In genomic region chr5:61416410-61416809, GRCh38 we compare ENCODE assay signal across 15 cellular contexts.
DNase-seq lines count a peak whose midpoint lies in the region; ATAC-seq, FAIRE-seq and TF ChIP-seq lines count a peak whose summit lies in the region.
"Had no signal": no experiment of that assay in that cellular context is flagged by ENCODE, and none has a peak within 500 bp of the region (broad histone marks: within the 10 kb centered on the region; RNA-seq: fewer than 3 reads in every experiment).

No MANE protein-coding gene starts in this region.

- peaks cover 0 to 4% (median 1%) of the 10 kb centered on the region in 7 donors for H3K9me3 Mint-ChIP-seq in CD4-positive, CD25-positive, alpha-beta regulatory T cell

- H3K4me1 Mint-ChIP-seq in CD4-positive, CD25-positive, alpha-beta regulatory T cell = peaks cover 28 to 65% (median 31%) of the 10 kb centered on the region in 4 donors

- H4K8ac ChIP-seq in mesendoderm (ENCODE audit: low read depth, low read length) = no peak overlapping the region

- no CpG with 5 or more reads among the region's 1 CpG for WGBS in mesendoderm (ENCODE audit: extremely low coverage, insufficient coverage, low lambda C conversion rate)
- 73 to 76% (median 74%) methylated on average over 1 of the region's 1 CpG for WGBS in ovary, 3 donors

- no peak overlapping the region for H2BK15ac ChIP-seq in mesendoderm (replicated peaks; ENCODE audit: low read depth)

- H3K27me3 ChIP-seq in CD4-positive, CD25-positive, alpha-beta regulatory T cell (ENCODE audit: control insufficient read depth, insufficient read depth, low read length) = no peaks in the 10 kb centered on the region
- no peaks in the 10 kb centered on the region for H3K27me3 ChIP-seq in HUES6 (ENCODE audit: control insufficient read depth, insufficient read depth, low read length)
- no peaks in the 10 kb centered on the region for H3K27me3 ChIP-seq in bronchial epithelial cell (ENCODE audit: control insufficient read depth, insufficient read depth, low read length)
- no peaks in the 10 kb centered on the region for H3K27me3 ChIP-seq in mesendoderm (ENCODE audit: insufficient read depth, low read length, poor library complexity)
- H3K27me3 ChIP-seq in ovary = no peaks in the 10 kb centered on the region
- H3K27me3 ChIP-seq: tibial artery had no signal

- H2BK5ac ChIP-seq in mesendoderm (ENCODE audit: low read length) = no peak overlapping the region

- H3K4me3 Mint-ChIP-seq in CD4-positive, CD25-positive, alpha-beta regulatory T cell = no peak overlapping the region

- H4K5ac ChIP-seq in mesendoderm (ENCODE audit: low read length) = no peak overlapping the region

- H3K18ac ChIP-seq in mesendoderm (ENCODE audit: low read length) = no peak overlapping the region

- H3K36me3 ChIP-seq in CD4-positive, CD25-positive, alpha-beta regulatory T cell (ENCODE audit: control insufficient read depth, insufficient read depth, low read length) = no peaks in the 10 kb centered on the region
- no peaks in the 10 kb centered on the region for H3K36me3 ChIP-seq in HUES6 (ENCODE audit: control insufficient read depth, insufficient read depth, low read length)
- H3K36me3 ChIP-seq in bronchial epithelial cell (ENCODE audit: control insufficient read depth, insufficient read depth, low read length) = no peaks in the 10 kb centered on the region
- H3K36me3 ChIP-seq in mesendoderm (ENCODE audit: control insufficient read depth, insufficient read depth, low read length) = no peaks in the 10 kb centered on the region
- H3K36me3 ChIP-seq in ovary = no peaks in the 10 kb centered on the region
- H3K36me3 ChIP-seq: tibial artery had no signal

- no peaks in the 10 kb centered on the region for H3K36me3 Mint-ChIP-seq in CD4-positive, CD25-positive, alpha-beta regulatory T cell

- peak overlapping the region in 2 of 3 donors; percentile 35 to 78 for H3K27ac Mint-ChIP-seq in CD4-positive, CD25-positive, alpha-beta regulatory T cell

- no peak overlapping the region for H3K4ac ChIP-seq in mesendoderm (ENCODE audit: low read depth, low read length)

- peaks cover 28% of the 10 kb centered on the region for H3K79me2 ChIP-seq in mesendoderm (ENCODE audit: control insufficient read depth, insufficient read depth, low read length)

- H3K27me3 Mint-ChIP-seq in CD4-positive, CD25-positive, alpha-beta regulatory T cell = no peaks in the 10 kb centered on the region

- no peak for TF ChIP-seq POLR2A in ovary (IDR thresholded peaks at IDR 0.05)

- peaks cover 15% of the 10 kb centered on the region for H3K79me1 ChIP-seq in mesendoderm (ENCODE audit: low read length)

- no peak overlapping the region for H3K4me2 ChIP-seq in mesendoderm (ENCODE audit: low read length)

- no peak for DNase-seq in CD4-positive, CD25-positive, alpha-beta regulatory T cell
- DNase-seq in bronchial epithelial cell (ENCODE audit: low read depth) = peak; percentile 25
- peak; percentile 91 for DNase-seq in mesendoderm
- DNase-seq in ovary = no peak
- no peak for DNase-seq in germinal center (ENCODE audit: low spot score)
- DNase-seq: activated naive CD4-positive, alpha-beta T cell treated with Interleukin-2 at 50 U/mL for 16 hours; DMS 273 treated with DMSO at 0.1 percent for 48 hours; midbrain; NCI-H2107; tibial artery had no signal

- H2AK5ac ChIP-seq in mesendoderm (ENCODE audit: low read length) = no peak overlapping the region

- ATAC-seq in CD4-positive, CD25-positive, alpha-beta regulatory T cell (ENCODE audit: low read depth in 2 of 2) = no peak
- no peak for ATAC-seq in GM21528 (IDR thresholded peaks at IDR 0.05; ENCODE audit: low FRiP score, unreplicated experiment)
- ATAC-seq in GM21515 (IDR thresholded peaks at IDR 0.05; ENCODE audit: unreplicated experiment) = no peak

- peaks cover 0 to under 1% of the 10 kb centered on the region in 2 experiments for H3K9me3 ChIP-seq in CD4-positive, CD25-positive, alpha-beta regulatory T cell (ENCODE audit: control insufficient read depth in 2 of 2, low read length in 2 of 2)
- H3K9me3 ChIP-seq in HUES6 (ENCODE audit: control insufficient read depth, insufficient read depth, low read depth, low read length) (no peaks in the 10 kb centered on the region; the same call in 1 of the 2 replicates), ovary (no peaks in the 10 kb centered on the region)
- H3K9me3 ChIP-seq: tibial artery had no signal

- TF ChIP-seq CTCF in bronchial epithelial cell (IDR thresholded peaks at IDR 0.05; ENCODE audit: insufficient read depth, low read length, severe bottlenecking) (no peak), ovary (IDR thresholded peaks at IDR 0.05) (no peak)

- H3K27ac ChIP-seq in CD4-positive, CD25-positive, alpha-beta regulatory T cell (ENCODE audit: insufficient read depth, low read length, poor library complexity, severe bottlenecking) = no peak overlapping the region
- H3K27ac ChIP-seq in HUES6 (ENCODE audit: low read depth, low read length) = peak overlapping the region; percentile 21; the same call in 1 of the 2 replicates
- H3K27ac ChIP-seq in mesendoderm (ENCODE audit: low read depth, low read length) = peak overlapping the region; percentile 26
- no peak overlapping the region for H3K27ac ChIP-seq in ovary
- H3K27ac ChIP-seq: parathyroid adenoma, tibial artery, VCaP had no signal

- intact Hi-C loops in ovary (cut with DNase I) = no loop called here

- no peak overlapping the region for H2BK120ac ChIP-seq in mesendoderm (ENCODE audit: low read depth, low read length)

- peak overlapping the region; percentile 44 for H3K56ac ChIP-seq in mesendoderm (ENCODE audit: low read length)

- no peaks in the 10 kb centered on the region for H3K4me1 ChIP-seq in CD4-positive, CD25-positive, alpha-beta regulatory T cell (ENCODE audit: control insufficient read depth, insufficient read depth, low read length, poor library complexity, severe bottlenecking)
- H3K4me1 ChIP-seq in HUES6 (ENCODE audit: control insufficient read depth, insufficient read depth, low read length) (peaks cover 42% of the 10 kb centered on the region), mesendoderm (ENCODE audit: control insufficient read depth, low read depth, low read length) (peaks cover 12% of the 10 kb centered on the region), ovary (ENCODE audit: insufficient read depth) (peaks cover 5% of the 10 kb centered on the region)

- H3K9ac ChIP-seq in HUES6 (ENCODE audit: low read length) (peak overlapping the region; percentile 17), mesendoderm (ENCODE audit: low read length) (no peak overlapping the region)
- H3K9ac ChIP-seq: parathyroid adenoma had no signal

- FAIRE-seq in bronchial epithelial cell (lab: Jason Lieb, UNC) = no peak

- no peak overlapping the region for H3K23ac ChIP-seq in mesendoderm (ENCODE audit: low read length)

- no peak for TF ChIP-seq EP300 in ovary (IDR thresholded peaks at IDR 0.05)

- no peak overlapping the region for H3K4me3 ChIP-seq in CD4-positive, CD25-positive, alpha-beta regulatory T cell (ENCODE audit: low read depth, low read length)
- no peak overlapping the region for H3K4me3 ChIP-seq in HUES6 (ENCODE audit: low read depth, low read length)
- H3K4me3 ChIP-seq in bronchial epithelial cell (ENCODE audit: low read depth, low read length) = no peak overlapping the region
- no peak overlapping the region for H3K4me3 ChIP-seq in mesendoderm (ENCODE audit: low read length)
- no peak overlapping the region for H3K4me3 ChIP-seq in ovary
- H3K4me3 ChIP-seq: tibial artery had no signal

Comparison
In these comparisons a context has a peak if more than half of its experiments do, and no peak if none do; other contexts are left out.
1. DNase-seq: peak in bronchial epithelial cell (single experiment) and mesendoderm (single experiment); none in CD4-positive, CD25-positive, alpha-beta regulatory T cell (0 of 3), ovary (0 of 5) and germinal center (single experiment).
2. H3K27ac ChIP-seq: peak in HUES6 (single experiment) and mesendoderm (single experiment); none in CD4-positive, CD25-positive, alpha-beta regulatory T cell (single experiment) and ovary (0 of 2).